Comparison of ENCODE assay signal across 8 cellular contexts in genomic region chr5:111278824-111279504, GRCh38. TPM values are rescaled to one million over a fixed set of nuclear protein-coding genes. Genes with fewer than 3 reads are reported as not detected.
DNase-seq lines count a peak whose midpoint lies in the region; ATAC-seq and TF ChIP-seq lines count a peak whose summit lies in the region.

No MANE protein-coding gene starts in this region.

- peak; percentile 97 for ATAC-seq in activated CD4-positive, alpha-beta T cell treated with anti-CD3 and anti-CD28 coated beads for 36 hours
- peak; percentile 56 for ATAC-seq in memory B cell (ENCODE audit: low read depth)

- peaks cover 69% of the 10 kb centered on the region for H3K4me1 Mint-ChIP-seq in activated CD4-positive, alpha-beta T cell treated with anti-CD3 and anti-CD28 coated beads for 36 hours
- H3K4me1 Mint-ChIP-seq in memory B cell: no peaks in the 10 kb centered on the region

- no peak overlapping the region for H3K4me3 ChIP-seq in GM23248
- no peak overlapping the region for H3K4me3 ChIP-seq in choroid plexus epithelial cell (ENCODE audit: low read depth, low read length)

- TF ChIP-seq CTCF in GM12872 (IDR thresholded peaks at IDR 0.05; ENCODE audit: insufficient read depth, low read depth, low read length) (peak; percentile 82), choroid plexus epithelial cell (conservative IDR thresholded peaks at IDR 0.05; ENCODE audit: low read depth, low read length) (peak; percentile 93)

- H3K4me3 Mint-ChIP-seq in activated CD4-positive, alpha-beta T cell treated with anti-CD3 and anti-CD28 coated beads for 36 hours: no peak overlapping the region
- H3K4me3 Mint-ChIP-seq in memory B cell: no peak overlapping the region

- no peak overlapping the region for H2AFZ ChIP-seq in GM23248

- H3K27me3 ChIP-seq in GM23248 (replicated peaks; ENCODE audit: insufficient read depth): no peaks in the 10 kb centered on the region

- no peaks in the 10 kb centered on the region for H3K9me3 Mint-ChIP-seq in activated CD4-positive, alpha-beta T cell treated with anti-CD3 and anti-CD28 coated beads for 36 hours (ENCODE audit: low read depth)
- H3K9me3 Mint-ChIP-seq in memory B cell: no peaks in the 10 kb centered on the region

- H3K27ac ChIP-seq in GM23248: no peak overlapping the region

- H3K36me3 ChIP-seq in GM23248 (ENCODE audit: low read depth): no peaks in the 10 kb centered on the region

- no peaks in the 10 kb centered on the region for H3K4me1 ChIP-seq in GM23248 (ENCODE audit: insufficient read depth)

- H3K36me3 Mint-ChIP-seq in activated CD4-positive, alpha-beta T cell treated with anti-CD3 and anti-CD28 coated beads for 36 hours (ENCODE audit: low read depth): peaks cover 6% of the 10 kb centered on the region
- H3K36me3 Mint-ChIP-seq in memory B cell: no peaks in the 10 kb centered on the region

- no peaks in the 10 kb centered on the region for H4K20me1 ChIP-seq in GM23248 (ENCODE audit: insufficient read depth)

- no peaks in the 10 kb centered on the region for H3F3A ChIP-seq in GM23248 (ENCODE audit: insufficient read depth)

- WGBS in GM23248 (ENCODE audit: low coverage in 1 of 2, low lambda C conversion rate in 2 of 2, missing lambda C conversion rate in 2 of 2), 2 experiments: 59 to 62% methylated on average over 12 of the region's 12 CpGs

- no peaks in the 10 kb centered on the region for H3K9me3 ChIP-seq in GM23248 (ENCODE audit: low read depth)

- in situ Hi-C loops in GM23248 (cut with MboI): no loop called here

- peak overlapping the region; percentile 79 for H3K27ac Mint-ChIP-seq in activated CD4-positive, alpha-beta T cell treated with anti-CD3 and anti-CD28 coated beads for 36 hours
- no peak overlapping the region for H3K27ac Mint-ChIP-seq in memory B cell

- peak; percentile 13 for DNase-seq in GM23248
- DNase-seq in Kasumi-1 (lab: John Stamatoyannopoulos, UW): peak; percentile 27 to 58
- peak; percentile 93 for DNase-seq in activated CD4-positive, alpha-beta T cell treated with anti-CD3 and anti-CD28 coated beads for 36 hours
- DNase-seq in choroid plexus epithelial cell (ENCODE audit: low read depth): peak; percentile 68
- peak; percentile 15 to 27 for DNase-seq in memory B cell (ENCODE audit: low spot score in 2 of 2)
- peak; percentile 61 to 82 for DNase-seq in stimulated activated CD8-positive, alpha-beta memory T cell treated with anti-CD3 and anti-CD28 coated beads, Interleukin-7, amount 100 ng/mL, for 1 hour (ENCODE audit: low read depth in 2 of 2)
- DNase-seq in NCI-H2171 (lab: John Stamatoyannopoulos, UW): no peak

- CTCF ChIA-PET in activated CD4-positive, alpha-beta T cell treated with anti-CD3 and anti-CD28 coated beads for 36 hours (lab: Charles Lee): interaction anchor here (0.5 to 5.2 kb wide), 38 partner anchors 9 to 276 kb away, joined by 3 to 82 read pairs (median 4); partner anchors contain the start of genes CAMK4 and WDR36

- H3K79me2 ChIP-seq in GM23248 (ENCODE audit: insufficient read depth): no peaks in the 10 kb centered on the region

- no peak overlapping the region for H3K9ac ChIP-seq in GM23248

- H3K9me2 ChIP-seq in GM23248 (ENCODE audit: insufficient read depth): no peaks in the 10 kb centered on the region

- no peak overlapping the region for H3K4me2 ChIP-seq in GM23248 (ENCODE audit: unreplicated experiment)

- POLR2A ChIA-PET in activated CD4-positive, alpha-beta T cell treated with anti-CD3 and anti-CD28 coated beads for 36 hours (lab: Charles Lee): interaction anchor here (0.9 kb wide), 1 partner anchor 121 kb away, joined by 3 read pairs; no protein-coding TSS in a partner anchor

- no peaks in the 10 kb centered on the region for H3K27me3 Mint-ChIP-seq in activated CD4-positive, alpha-beta T cell treated with anti-CD3 and anti-CD28 coated beads for 36 hours
- H3K27me3 Mint-ChIP-seq in memory B cell: no peaks in the 10 kb centered on the region

- intact Hi-C loops in activated CD4-positive, alpha-beta T cell treated with anti-CD3 and anti-CD28 coated beads for 36 hours (cut with DNase I, micrococcal nuclease): loop anchor here (1.0 to 2.0 kb wide), 5 partner anchors 55 to 868 kb away; partner anchors contain the start of gene CAMK4 (in 1 of the 2)

RNA-seq across cellular contexts. Expression of gene CAMK4, which starts 54.8 kb away (rescaled TPM):
- total RNA-seq in GM23248 (2014; rRNA removed; shearing (Covaris generic)): 3.6 and 3.9 TPM in 2 replicates
- polyA plus RNA-seq in GM23248 (2016; fragmentation: Nextera tagmentation; extraction: Ambion mirVana): 3.2 and 4.0 TPM in 2 replicates
- 10 to 100 TPM; 49.4 to 53.1 TPM for total RNA-seq in activated CD4-positive, alpha-beta T cell treated with anti-CD3 and anti-CD28 coated beads for 36 hours

Comparison
In these comparisons a context has a peak if more than half of its experiments do, and no peak if none do; other contexts are left out.
1. RNA of gene CAMK4, which starts 54.8 kb away (total RNA-seq): 49.4 to 53.1 TPM in activated CD4-positive, alpha-beta T cell treated with anti-CD3 and anti-CD28 coated beads for 36 hours; 3.6 to 3.9 TPM in GM23248; every median in the first group is over 10 times any median in the second.